Comparison of ENCODE assay signal across 30 cellular contexts in genomic region chr3:119934250-119934649, GRCh38.
"Had no signal": no experiment of that assay in that cellular context is flagged by ENCODE, and none has a peak within 500 bp of the region (broad histone marks: within the 10 kb centered on the region; RNA-seq: fewer than 3 reads in every experiment).

No MANE protein-coding gene starts in this region.

- H3K9me3 ChIP-seq: ascending aorta, body of pancreas, breast epithelium had no signal

- H3K36me3 ChIP-seq: ascending aorta, brain microvascular endothelial cell, breast epithelium had no signal

- H3K27me3 ChIP-seq: ascending aorta, body of pancreas, brain microvascular endothelial cell, breast epithelium had no signal

- ATAC-seq: activated CD4-positive, alpha-beta T cell treated with anti-CD3 and anti-CD28 coated beads for 36 hours; activated CD8-positive, alpha-beta memory T cell treated with anti-CD3 and anti-CD28 coated beads, Interleukin-2, amount 10 ng/mL, durations not matched to agents 7 days and 5 days; activated CD8-positive, alpha-beta T cell treated with anti-CD3 and anti-CD28 coated beads, Interleukin-2, amount 10 ng/mL, durations not matched to agents 7 days and 5 days; activated naive CD8-positive, alpha-beta T cell treated with anti-CD3 and anti-CD28 coated beads, Interleukin-2, amount 50 U/mL, for 24 hours; body of pancreas had no signal

- H3K4me1 ChIP-seq: ascending aorta, body of pancreas, breast epithelium had no signal

- DNase-seq: activated B cell treated with CpG ODN at 0.5 μM for 24 hours; activated CD4-positive, alpha-beta memory T cell treated with anti-CD3 and anti-CD28 coated beads, Interleukin-2, amount 10 ng/mL, durations not matched to agents 7 days and 5 days; activated CD4-positive, alpha-beta T cell treated with anti-CD3 and anti-CD28 coated beads for 36 hours; activated CD4-positive, alpha-beta T cell treated with anti-CD3 and anti-CD28 coated beads for 48 hours; activated CD4-positive, alpha-beta T cell treated with anti-CD3 and anti-CD28 coated beads, Interleukin-2, amount 10 ng/mL, durations not matched to agents 7 days and 5 days; activated CD4-positive, alpha-beta T cell treated with anti-CD3 and anti-CD28 coated beads, Interleukin-2, amount 50 U/mL, for 48 hours; activated CD4-positive, CD25-positive, alpha-beta regulatory T cell treated with anti-CD3 and anti-CD28 coated beads, Interleukin-2, amount 50 U/mL, for 72 hours; activated CD8-positive, alpha-beta memory T cell treated with anti-CD3 and anti-CD28 coated beads for 24 hours; activated CD8-positive, alpha-beta memory T cell treated with anti-CD3 and anti-CD28 coated beads, Interleukin-2, amount 10 ng/mL, durations not matched to agents 7 days and 5 days; activated CD8-positive, alpha-beta memory T cell treated with anti-CD3 and anti-CD28 coated beads, Interleukin-2, amount 50 U/mL, for 48 hours; activated CD8-positive, alpha-beta T cell treated with anti-CD3 and anti-CD28 coated beads, Interleukin-2, amount 10 ng/mL, durations not matched to agents 7 days and 5 days; activated effector memory CD4-positive, alpha-beta T cell treated with Interleukin-2 at 50 U/mL for 16 hours; activated gamma-delta T cell; activated naive CD4-positive, alpha-beta T cell treated with anti-CD3 and anti-CD28 coated beads, Interleukin-2, amount 10 ng/mL, durations not matched to agents 7 days and 5 days; activated naive CD4-positive, alpha-beta T cell treated with Interleukin-2 at 50 U/mL for 16 hours; activated naive CD8-positive, alpha-beta T cell treated with anti-CD3 and anti-CD28 coated beads, Interleukin-2, amount 10 ng/mL, durations not matched to agents 7 days and 5 days; activated naive CD8-positive, alpha-beta T cell treated with anti-CD3 and anti-CD28 coated beads, Interleukin-2, amount 50 U/mL, for 24 hours; activated T-cell treated with anti-CD3 and anti-CD28 coated beads, Interleukin-2, amount 50 U/mL, for 24 hours; activated T-cell treated with anti-CD3 and anti-CD28 coated beads, Interleukin-2, amount 50 U/mL, for 48 hours; amygdala; anterior cingulate cortex; body of pancreas; brain microvascular endothelial cell; T-helper 1 cell; T-helper 2 cell; T-helper 9 cell had no signal

- H3K4me3 ChIP-seq: ascending aorta, body of pancreas, breast epithelium had no signal

- FAIRE-seq: TTC549 had no signal

- H3K27ac ChIP-seq: ascending aorta, body of pancreas, brain microvascular endothelial cell, breast epithelium, VCaP had no signal
